Comparison of ENCODE assay signal across 8 cellular contexts in genomic region chr3:136818851-136819783, GRCh38. TPM values are rescaled to one million over a fixed set of nuclear protein-coding genes. Genes with fewer than 3 reads are reported as not detected.
DNase-seq lines count a peak whose midpoint lies in the region; ATAC-seq and TF ChIP-seq lines count a peak whose summit lies in the region.

Gene SLC35G2 (plus strand): TSS chr3:136819126. CDS start chr3:136854461, 35,335 bp downstream.

- no peak within 1 kb of the TSS for H4K8ac ChIP-seq in neuronal stem cell (ENCODE audit: low read depth, low read length)

- H2BK15ac ChIP-seq in neuronal stem cell (ENCODE audit: low read length), result no peak within 1 kb of the TSS

- ATAC-seq in Panc1, result peak; percentile 79
- no peak for ATAC-seq in HG03196 (IDR thresholded peaks at IDR 0.05; ENCODE audit: unreplicated experiment)

- H3K27me3 ChIP-seq in Panc1 (ENCODE audit: control insufficient read depth, insufficient read depth, low read length) (no peaks in the 10 kb centered on the region), neuronal stem cell (ENCODE audit: control insufficient read depth in 3 of 3, insufficient read depth in 3 of 3, low read depth in 1 of 3, low read length in 3 of 3) (peaks cover 0 to 21% (median 2%) of the 10 kb centered on the region in 3 experiments)

- H4K91ac ChIP-seq in neuronal stem cell (ENCODE audit: low read depth, low read length, poor library complexity), result no peak within 1 kb of the TSS

- H2BK120ac ChIP-seq in neuronal stem cell (ENCODE audit: low read depth, low read length), result no peak within 1 kb of the TSS

- DNase-seq in Daoy (ENCODE audit: low read depth) (peak; percentile 85), HS-5 (ENCODE audit: low read depth) (peak; percentile 77), Panc1 (ENCODE audit: low read depth, low spot score) (no peak), glomerular visceral epithelial cell (ENCODE audit: extremely low spot score) (peak; percentile 65), neuronal stem cell (ENCODE audit: low spot score) (peak; percentile 61)
- peak; percentile 58 for DNase-seq in activated naive CD8-positive, alpha-beta T cell treated with anti-CD3 and anti-CD28 coated beads for 36 hours

- H3K4me1 Mint-ChIP-seq in activated naive CD8-positive, alpha-beta T cell treated with anti-CD3 and anti-CD28 coated beads for 36 hours, result peaks cover 18% of the 10 kb centered on the region

- no peak within 1 kb of the TSS for H3K14ac ChIP-seq in neuronal stem cell (ENCODE audit: low read length)

- peaks cover 8% of the 10 kb centered on the region for H3K9me3 Mint-ChIP-seq in activated naive CD8-positive, alpha-beta T cell treated with anti-CD3 and anti-CD28 coated beads for 36 hours

- peaks cover 61% of the 10 kb centered on the region for H3K27me3 Mint-ChIP-seq in activated naive CD8-positive, alpha-beta T cell treated with anti-CD3 and anti-CD28 coated beads for 36 hours

- no peak within 1 kb of the TSS for H2BK12ac ChIP-seq in neuronal stem cell (ENCODE audit: low read length)

- BruUV-seq in Panc1 (replicated peaks; lab: Mats Ljungman, UMichigan), result no TSS peak

- H3K36me3 ChIP-seq in Panc1 (ENCODE audit: control insufficient read depth, insufficient read depth, low read length) (no peaks in the 10 kb centered on the region), neuronal stem cell (replicated peaks in 1 of 2; ENCODE audit: control insufficient read depth in 2 of 2, insufficient read depth in 2 of 2, low read length in 2 of 2) (peaks cover 0 to 2% of the 10 kb centered on the region in 2 donors), urinary bladder (ENCODE audit: insufficient read depth) (no peaks in the 10 kb centered on the region)

- H3K9me3 ChIP-seq in Panc1 (ENCODE audit: control insufficient read depth, insufficient read depth, low read depth, low read length) (peaks cover 4% of the 10 kb centered on the region; the same call in 1 of the 2 replicates), neuronal stem cell (replicated peaks in 1 of 2; ENCODE audit: control insufficient read depth in 2 of 2, insufficient read depth in 1 of 2, low read depth in 1 of 2, low read length in 2 of 2) (peaks cover 0 to 12% of the 10 kb centered on the region in 2 donors)

- no peak within 1 kb of the TSS for H2BK5ac ChIP-seq in neuronal stem cell (ENCODE audit: low read length)

- POLR2A ChIA-PET in Panc1 (lab: Charles Lee), result no interaction called here

- H2AFZ ChIP-seq in neuronal stem cell (ENCODE audit: low read length), result peak within 1 kb of the TSS; percentile 97

- WGBS in neuronal stem cell (ENCODE audit: extremely low coverage in 2 of 2, insufficient read length in 2 of 2, insufficient replicate concordance in 1 of 2), 2 donors, result no CpG with 5 or more reads among the region's 81 CpGs
- under 1% methylated on average over 81 of the region's 81 CpGs for WGBS in urinary bladder

- no peaks in the 10 kb centered on the region for H3K79me1 ChIP-seq in neuronal stem cell (ENCODE audit: low read depth, low read length)

- peak within 1 kb of the TSS; percentile 78 for H3K27ac ChIP-seq in Panc1 (ENCODE audit: low read length)
- no peak within 1 kb of the TSS for H3K27ac ChIP-seq in neuronal stem cell (replicated peaks; ENCODE audit: low read length)
- H3K27ac ChIP-seq in urinary bladder (ENCODE audit: low read depth), result peak within 1 kb of the TSS; percentile 39

- H3K18ac ChIP-seq in neuronal stem cell (ENCODE audit: low read length), result peak within 1 kb of the TSS; percentile 94

- H3K4me3 Mint-ChIP-seq in activated naive CD8-positive, alpha-beta T cell treated with anti-CD3 and anti-CD28 coated beads for 36 hours, result peak within 1 kb of the TSS; percentile 83

- peaks cover 4% of the 10 kb centered on the region for H3K36me3 Mint-ChIP-seq in activated naive CD8-positive, alpha-beta T cell treated with anti-CD3 and anti-CD28 coated beads for 36 hours

- in situ Hi-C loops in Panc1 (cut with HindIII; ENCODE audit: low pct_unique_long_range_greater_than_20kb, low sequenced_read_pairs), result no loop called here

- H3K9ac ChIP-seq in neuronal stem cell (ENCODE audit: low read depth, low read length, poor library complexity), result peak within 1 kb of the TSS; percentile 70

- H2AK5ac ChIP-seq in neuronal stem cell (ENCODE audit: low read depth, low read length), result no peak within 1 kb of the TSS

- peak within 1 kb of the TSS; percentile 70 to 72 for H3K4me3 ChIP-seq in Panc1 (ENCODE audit: low read depth in 2 of 2, low read length in 2 of 2)
- H3K4me3 ChIP-seq in neuronal stem cell (ENCODE audit: low read length in 2 of 2), result peak within 1 kb of the TSS; percentile 83 to 87
- H3K4me3 ChIP-seq in urinary bladder (ENCODE audit: low read depth, low read length), result peak within 1 kb of the TSS; percentile 64

- H3K4me2 ChIP-seq in neuronal stem cell (ENCODE audit: insufficient read depth, low read length, poor library complexity, severe bottlenecking), result peak within 1 kb of the TSS; percentile 92

- CTCF ChIA-PET in Panc1 (lab: Charles Lee), result no interaction called here

- H3K4me1 ChIP-seq in Panc1 (ENCODE audit: control insufficient read depth, insufficient read depth, low read length), result peaks cover 10% of the 10 kb centered on the region
- peaks cover 9 to 15% of the 10 kb centered on the region in 2 donors for H3K4me1 ChIP-seq in neuronal stem cell (ENCODE audit: control insufficient read depth in 2 of 2, insufficient read depth in 1 of 2, low read depth in 1 of 2, low read length in 2 of 2)
- no peaks in the 10 kb centered on the region for H3K4me1 ChIP-seq in urinary bladder (ENCODE audit: insufficient read depth)

- TF ChIP-seq CTCF in Panc1 (IDR thresholded peaks at IDR 0.05), result no peak

- H3K27ac Mint-ChIP-seq in activated naive CD8-positive, alpha-beta T cell treated with anti-CD3 and anti-CD28 coated beads for 36 hours, result peak within 1 kb of the TSS; percentile 81

- no peak within 1 kb of the TSS for H3K4ac ChIP-seq in neuronal stem cell (ENCODE audit: low read length)

- peak within 1 kb of the TSS; percentile 65 for H3K23ac ChIP-seq in neuronal stem cell (ENCODE audit: low read depth, low read length, poor library complexity)

- intact Hi-C loops in Panc1 (cut with micrococcal nuclease; ENCODE audit: unreplicated experiment), result no loop called here

RNA-seq across cellular contexts. Expression of gene SLC35G2, which starts in this region (rescaled TPM):
- total RNA-seq in Daoy (2014; rRNA removed; shearing (Covaris generic)), result 15.6 and 25.0 TPM in 2 replicates
- total RNA-seq in Panc1 (2021; ENCODE audit: unreplicated experiment) (15.0 TPM), urinary bladder (10.1 TPM)
- polyA plus RNA-seq in Panc1 (2012; ENCODE audit: insufficient read length), result 8.1 TPM
- total RNA-seq in activated naive CD8-positive, alpha-beta T cell treated with anti-CD3 and anti-CD28 coated beads for 36 hours, result 1 to 10 TPM; 1.9 to 2.3 TPM
- polyA plus RNA-seq in neuronal stem cell (2013, experiment 1 of 2), result 0.82 TPM
- polyA plus RNA-seq in neuronal stem cell (2013, experiment 2 of 2), result 0.73 TPM
- 8.4 TPM for polyA plus RNA-seq in urinary bladder
